ENCODE assay signal across 9 cellular contexts in genomic region chr12:64757778-64758177, GRCh38. TPM values are rescaled to one million over a fixed set of nuclear protein-coding genes. Genes with fewer than 3 reads are reported as not detected.
DNase-seq lines count a peak whose midpoint lies in the region; TF ChIP-seq lines count a peak whose summit lies in the region.
"Had no signal": no experiment of that assay in that cellular context is flagged by ENCODE, and none has a peak within 500 bp of the region (broad histone marks: within the 10 kb centered on the region; RNA-seq: fewer than 3 reads in every experiment).

No MANE protein-coding gene starts in this region.

- no peak overlapping the region for H3K27ac Mint-ChIP-seq in osteocyte (ENCODE audit: unreplicated experiment)

- H3K27me3 Mint-ChIP-seq in osteocyte (ENCODE audit: unreplicated experiment): no peaks in the 10 kb centered on the region

- no peak for TF ChIP-seq CTCF in coronary artery (IDR thresholded peaks at IDR 0.05)
- no peak for TF ChIP-seq CTCF in osteocyte (IDR thresholded peaks at IDR 0.05)
- TF ChIP-seq CTCF in WERI-Rb-1 (IDR thresholded peaks at IDR 0.05; ENCODE audit: low read depth, low read length): no peak
- TF ChIP-seq CTCF in BE2C (IDR thresholded peaks at IDR 0.05; ENCODE audit: low read depth, low read length): no peak

- H3K27ac ChIP-seq in coronary artery (peak overlapping the region; percentile 5 to 42), WERI-Rb-1 (no peak overlapping the region)

- H3K9me3 Mint-ChIP-seq in osteocyte (ENCODE audit: unreplicated experiment): no peaks in the 10 kb centered on the region

- peaks cover 27% of the 10 kb centered on the region for H3K4me1 Mint-ChIP-seq in osteocyte (ENCODE audit: unreplicated experiment)

- H3K27me3 ChIP-seq in WERI-Rb-1 (ENCODE audit: insufficient read depth, low read depth, severe bottlenecking) (no peaks in the 10 kb centered on the region), BE2C (no peaks in the 10 kb centered on the region)

- H3K4me3 ChIP-seq in GM08714 (ENCODE audit: low read length) (peak overlapping the region; percentile 51; the same call in 1 of the 2 replicates), coronary artery (no peak overlapping the region), WERI-Rb-1 (ENCODE audit: low read depth, low read length) (no peak overlapping the region), BE2C (ENCODE audit: low read depth, low read length) (no peak overlapping the region)

- peaks cover 7% of the 10 kb centered on the region for H3K36me3 Mint-ChIP-seq in osteocyte (ENCODE audit: unreplicated experiment)

- H3K36me3 ChIP-seq in WERI-Rb-1 (no peaks in the 10 kb centered on the region; the same call in 1 of the 2 replicates), BE2C (no peaks in the 10 kb centered on the region)

- DNase-seq in NOMO-1 (lab: John Stamatoyannopoulos, UW; ENCODE audit: unreplicated experiment in 2 of 2) (peak; percentile 34 to 68), coronary artery (ENCODE audit: low spot score) (no peak), osteocyte (ENCODE audit: extremely low spot score, unreplicated experiment) (no peak), WERI-Rb-1 (no peak), NCI-H82 (lab: John Stamatoyannopoulos, UW) (no peak), BE2C (no peak), NCI-H69 (lab: John Stamatoyannopoulos, UW) (no peak)
- DNase-seq: trophoblast cell had no signal

- no peaks in the 10 kb centered on the region for H3K4me1 ChIP-seq in BE2C

- H3K4me3 Mint-ChIP-seq in osteocyte (ENCODE audit: unreplicated experiment): peak overlapping the region; percentile 86

- no peaks in the 10 kb centered on the region for H3K9me3 ChIP-seq in WERI-Rb-1 (ENCODE audit: severe bottlenecking)
- H3K9me3 ChIP-seq in BE2C: no peaks in the 10 kb centered on the region

RNA-seq across cellular contexts. Expression of gene GNS, which starts 1.4 kb away (rescaled TPM):
- 150 and 166 TPM in 2 replicates for total RNA-seq in osteocyte
- 20.5 TPM for polyA plus RNA-seq in BE2C (2012; ENCODE audit: insufficient read depth, insufficient read length, low read depth)

Comparison
In these comparisons a context has a peak if more than half of its experiments do, and no peak if none do; other contexts are left out.
1. DNase-seq: peak in NOMO-1 (2 of 2); none in coronary artery (single experiment), osteocyte (single experiment), WERI-Rb-1 (single experiment), NCI-H82 (single experiment), BE2C (single experiment) and NCI-H69 (single experiment).